ENCODE assay signal across 24 cellular contexts in the genomic region with DNA sequence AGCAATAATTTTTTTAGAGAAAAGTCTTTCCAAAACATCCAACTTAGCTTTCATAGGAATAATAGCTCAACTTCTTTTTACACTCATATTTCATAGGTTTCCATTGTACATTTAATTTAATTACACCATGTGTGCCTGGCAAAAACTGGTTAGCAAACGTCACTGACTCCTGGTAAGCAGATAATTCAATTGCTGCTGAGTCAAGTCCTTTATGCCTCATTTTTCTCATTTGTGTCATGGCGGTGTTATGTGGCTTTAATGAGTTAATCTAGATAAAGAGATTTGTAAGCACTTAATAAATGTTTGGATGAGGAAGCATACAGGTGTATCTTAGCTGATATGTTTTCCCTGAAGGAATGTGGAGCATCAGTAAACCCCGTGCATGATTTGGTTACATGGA. TPM values are rescaled to one million over a fixed set of nuclear protein-coding genes. Genes with fewer than 3 reads are reported as not detected.
DNase-seq lines count a peak whose midpoint lies in the region; ATAC-seq, FAIRE-seq and TF ChIP-seq lines count a peak whose summit lies in the region.
"Had no signal": no experiment of that assay in that cellular context is flagged by ENCODE, and none has a peak within 500 bp of the region (broad histone marks: within the 10 kb centered on the region; RNA-seq: fewer than 3 reads in every experiment).

No MANE protein-coding gene starts in this region.

- peaks cover 14% of the 10 kb centered on the region for H3K4me1 ChIP-seq in A549
- H3K4me1 ChIP-seq in GM23338 (ENCODE audit: insufficient read depth): peaks cover 39% of the 10 kb centered on the region
- peaks cover 7% of the 10 kb centered on the region for H3K4me1 ChIP-seq in hepatocyte (ENCODE audit: insufficient read depth)
- no peaks in the 10 kb centered on the region for H3K4me1 ChIP-seq in GM23248 (ENCODE audit: insufficient read depth)
- H3K4me1 ChIP-seq: SJSA1 had no signal

- H3K9ac ChIP-seq in GM23248: no peak overlapping the region
- H3K9ac ChIP-seq: BLaER1 treated with 17β-estradiol and CSF1 and Interleukin-3, amounts not matched to agents 10 nM and 100 nM had no signal

- H3K9me2 ChIP-seq in GM23338 (ENCODE audit: insufficient read depth): no peaks in the 10 kb centered on the region
- no peaks in the 10 kb centered on the region for H3K9me2 ChIP-seq in hepatocyte (replicated peaks; ENCODE audit: insufficient read depth)
- H3K9me2 ChIP-seq in GM23248 (ENCODE audit: insufficient read depth): no peaks in the 10 kb centered on the region

- ATAC-seq in A549: no peak
- no peak for ATAC-seq in GM23338
- no peak for ATAC-seq in HG03520 (IDR thresholded peaks at IDR 0.05; ENCODE audit: unreplicated experiment)
- ATAC-seq: T-helper 17 cell had no signal

- H4K20me1 ChIP-seq in GM23338 (replicated peaks; ENCODE audit: insufficient read depth): no peaks in the 10 kb centered on the region
- H4K20me1 ChIP-seq in hepatocyte (ENCODE audit: insufficient read depth, poor library complexity, severe bottlenecking): no peaks in the 10 kb centered on the region
- no peaks in the 10 kb centered on the region for H4K20me1 ChIP-seq in GM23248 (ENCODE audit: insufficient read depth)
- H4K20me1 ChIP-seq: BLaER1 treated with 17β-estradiol and CSF1 and Interleukin-3, amounts not matched to agents 10 nM and 100 nM had no signal

- H3F3A ChIP-seq in GM23338 (replicated peaks; ENCODE audit: low read depth) (no peaks in the 10 kb centered on the region; the same call in 1 of the 2 replicates), GM23248 (ENCODE audit: insufficient read depth) (no peaks in the 10 kb centered on the region)

- no peaks in the 10 kb centered on the region for H3K9me3 Mint-ChIP-seq in GM23338
- H3K9me3 Mint-ChIP-seq: CD4-positive, alpha-beta memory T cell had no signal

- H3K4me3 ChIP-seq in A549 (no peak overlapping the region), GM23338 (no peak overlapping the region), hepatocyte (no peak overlapping the region), GM23248 (no peak overlapping the region)
- H3K4me3 ChIP-seq: BLaER1 treated with 17β-estradiol and CSF1 and Interleukin-3, amounts not matched to agents 10 nM and 100 nM; Peyer's patch; SJSA1 had no signal

- DNase-seq in A549 (ENCODE audit: low read depth in 1 of 2, low spot score in 1 of 2) (no peak), GM23338 (ENCODE audit: low spot score) (no peak), SK-N-DZ (ENCODE audit: low spot score) (peak; percentile 81), hepatocyte (ENCODE audit: low spot score) (no peak), GM23248 (no peak)
- DNase-seq in activated CD4-positive, alpha-beta T cell treated with anti-CD3 and anti-CD28 coated beads for 1 hour: no peak
- DNase-seq: ACHN; CD4-positive, alpha-beta memory T cell; GDM1; KBM-7; MV-4-11; NCI-H1105 treated with DMSO at 0.1 percent for 48 hours; NCI-H2029 treated with DMSO at 0.1 percent for 48 hours; NCI-H345; NCI-H524 treated with DMSO at 0.1 percent for 48 hours; SW 1271; T-helper 17 cell had no signal

- 57% methylated on average over 3 of the region's 3 CpGs for WGBS in A549 (ENCODE audit: missing lambda C conversion rate)
- WGBS in hepatocyte (ENCODE audit: low lambda C conversion rate, missing lambda C conversion rate): 55% methylated on average over 3 of the region's 3 CpGs
- 73 to 75% methylated on average over 3 of the region's 3 CpGs for WGBS in GM23248 (ENCODE audit: low coverage in 1 of 2, low lambda C conversion rate in 2 of 2, missing lambda C conversion rate in 2 of 2), 2 experiments

- no peak overlapping the region for H3K27ac ChIP-seq in A549
- 0 out of 2 replicates have a peak overlapping the region, but pooled peaks have one; percentile 43 for H3K27ac ChIP-seq in GM23338 (ENCODE audit: low read depth)
- H3K27ac ChIP-seq in hepatocyte: peak overlapping the region; percentile 76
- H3K27ac ChIP-seq in GM23248: no peak overlapping the region
- H3K27ac ChIP-seq: BLaER1 treated with 17β-estradiol and CSF1 and Interleukin-3, amounts not matched to agents 10 nM and 100 nM; HL-60; SJSA1 had no signal

- H3K4me3 Mint-ChIP-seq in GM23338: no peak overlapping the region
- H3K4me3 Mint-ChIP-seq: CD4-positive, alpha-beta memory T cell; T-helper 17 cell had no signal

- peak overlapping the region; percentile 80; the same call in 1 of the 2 replicates for H2AFZ ChIP-seq in GM23338
- no peak overlapping the region for H2AFZ ChIP-seq in hepatocyte
- no peak overlapping the region for H2AFZ ChIP-seq in GM23248

- H3K36me3 ChIP-seq in GM23338 (ENCODE audit: insufficient read depth): no peaks in the 10 kb centered on the region
- no peaks in the 10 kb centered on the region for H3K36me3 ChIP-seq in hepatocyte (replicated peaks; ENCODE audit: insufficient read depth, low read depth)
- no peaks in the 10 kb centered on the region for H3K36me3 ChIP-seq in GM23248 (ENCODE audit: low read depth)
- H3K36me3 ChIP-seq: BLaER1 treated with 17β-estradiol and CSF1 and Interleukin-3, amounts not matched to agents 10 nM and 100 nM; Peyer's patch; SJSA1 had no signal

- POLR2A ChIA-PET in A549 (lab: Yijun Ruan, JAX): no interaction called here

- TF ChIP-seq CTCF in A549 (IDR thresholded peaks at IDR 0.05) (no peak), GM23338 (conservative IDR thresholded peaks at IDR 0.05; ENCODE audit: low read depth in 2 of 2) (no peak), hepatocyte (IDR thresholded peaks at IDR 0.05; ENCODE audit: poor library complexity) (no peak)

- TF ChIP-seq RAD21 in A549 (conservative IDR thresholded peaks at IDR 0.05 in 1 of 2, IDR thresholded peaks at IDR 0.05 in 1 of 2): no peak

- H3K79me2 ChIP-seq in GM23338 (replicated peaks; ENCODE audit: insufficient read depth) (no peaks in the 10 kb centered on the region), hepatocyte (no peaks in the 10 kb centered on the region), GM23248 (ENCODE audit: insufficient read depth) (no peaks in the 10 kb centered on the region)

- H3K27me3 Mint-ChIP-seq in GM23338 (ENCODE audit: insufficient read depth, low read depth, poor library complexity): peaks cover 2% of the 10 kb centered on the region

- CTCF ChIA-PET in A549 (lab: Yijun Ruan, JAX): interaction anchor here (1.0 to 1.8 kb wide), 5 partner anchors 9 to 323 kb away, joined by 3 to 4 read pairs (median 3); no protein-coding TSS in a partner anchor

- H3K27ac Mint-ChIP-seq in GM23338: no peak overlapping the region
- H3K27ac Mint-ChIP-seq: CD4-positive, alpha-beta memory T cell; T-helper 17 cell had no signal

- H3K9me3 ChIP-seq in A549: no peaks in the 10 kb centered on the region
- no peaks in the 10 kb centered on the region for H3K9me3 ChIP-seq in hepatocyte (ENCODE audit: low read depth)
- H3K9me3 ChIP-seq in GM23248 (ENCODE audit: low read depth): no peaks in the 10 kb centered on the region
- H3K9me3 ChIP-seq: BLaER1 treated with 17β-estradiol and CSF1 and Interleukin-3, amounts not matched to agents 10 nM and 100 nM; Peyer's patch; SJSA1 had no signal

- H3K4me2 ChIP-seq in A549 (peak overlapping the region; percentile 46), GM23338 (0 out of 2 replicates have a peak overlapping the region, but pooled peaks have one; percentile 31), hepatocyte (peak overlapping the region; percentile 26), GM23248 (ENCODE audit: unreplicated experiment) (no peak overlapping the region)
- H3K4me2 ChIP-seq: BLaER1 treated with 17β-estradiol and CSF1 and Interleukin-3, amounts not matched to agents 10 nM and 100 nM had no signal

- TF ChIP-seq POLR2A in A549 (IDR thresholded peaks at IDR 0.05; ENCODE audit: low read length): no peak

- H3K27me3 ChIP-seq in GM23338 (ENCODE audit: insufficient read depth) (no peaks in the 10 kb centered on the region), hepatocyte (no peaks in the 10 kb centered on the region), GM23248 (replicated peaks; ENCODE audit: insufficient read depth) (peaks cover 24% of the 10 kb centered on the region; the same call in 1 of the 2 replicates)
- H3K27me3 ChIP-seq: BLaER1 treated with 17β-estradiol and CSF1 and Interleukin-3, amounts not matched to agents 10 nM and 100 nM; Peyer's patch; SJSA1 had no signal

- in situ Hi-C loops in GM23248 (cut with MboI): no loop called here

- TF ChIP-seq EP300 in A549 (IDR thresholded peaks at IDR 0.05): no peak

- no peaks in the 10 kb centered on the region for H3K36me3 Mint-ChIP-seq in GM23338 (ENCODE audit: low read depth)
- H3K36me3 Mint-ChIP-seq: CD4-positive, alpha-beta memory T cell had no signal

- no peak for FAIRE-seq in A549 (lab: Jason Lieb, UNC)
- FAIRE-seq: GM19239, H54 had no signal

- peaks cover 30% of the 10 kb centered on the region for H3K4me1 Mint-ChIP-seq in GM23338
- H3K4me1 Mint-ChIP-seq: CD4-positive, alpha-beta memory T cell; T-helper 17 cell had no signal

TF ChIP-seq in A549, 52 proteins besides CTCF, POLR2A, EP300 and RAD21:
- TF ChIP-seq JUNB (IDR thresholded peaks at IDR 0.05) (0 out of 2 replicates have a peak, but pooled peaks have one; percentile 13), FOSB (CRISPR knock-in tag; IDR thresholded peaks at IDR 0.05) (no peak)

RNA-seq across cellular contexts. Expression of a gene that starts 41.2 kb away (rescaled TPM):
- 60.7 and 67.3 TPM in 2 replicates for polyA plus RNA-seq in A549 (2011; rRNA removed)
- polyA plus RNA-seq in A549 (2012; cell fraction: cytosol; rRNA removed): 21.9 and 22.8 TPM in 2 replicates
- 17.2 and 29.5 TPM in 2 replicates for polyA plus RNA-seq in A549 (2012; cell fraction: nucleus; rRNA removed)
- 18.9 to 22.2 TPM (median 20.6 TPM) in 3 replicates for polyA plus RNA-seq in A549 (2017; fragmentation: RNase III; extraction: RNeasy Plus Mini Kit Qiagen cat#74134 plus additional on column Dnase treatment)
- 71.6 and 84.6 TPM in 2 replicates for polyA minus RNA-seq in A549 (2011; rRNA and poly(A)+ RNA removed)
- total RNA-seq in GM23338 (2014; rRNA removed; shearing (Covaris generic)): 143 and 175 TPM in 2 replicates
- polyA plus RNA-seq in GM23338 (2016; fragmentation: Nextera tagmentation; extraction: Ambion mirVana): 102 and 109 TPM in 2 replicates
- 38.4 and 40.4 TPM in 2 replicates for polyA plus RNA-seq in SK-N-DZ (2014; cell fraction: cytosol; rRNA removed)
- 65.4 and 122 TPM in 2 replicates for polyA plus RNA-seq in SK-N-DZ (2014; cell fraction: nucleus; rRNA removed)
- 51.8 and 62.0 TPM in 2 replicates for total RNA-seq in hepatocyte
- polyA plus RNA-seq in hepatocyte: 30.3 and 31.6 TPM in 2 replicates
- total RNA-seq in GM23248 (2014; rRNA removed; shearing (Covaris generic)): 20.3 and 42.2 TPM in 2 replicates
- 21.0 and 23.8 TPM in 2 replicates for polyA plus RNA-seq in GM23248 (2016; fragmentation: Nextera tagmentation; extraction: Ambion mirVana)

Comparison
In these comparisons a context has a peak if more than half of its experiments do, and no peak if none do; other contexts are left out.
1. H3K27ac ChIP-seq: peak in GM23338 (single experiment) and hepatocyte (single experiment); none in A549 (0 of 2) and GM23248 (single experiment).